8 cellular contexts compared by ENCODE assay signal in the genomic region with DNA sequence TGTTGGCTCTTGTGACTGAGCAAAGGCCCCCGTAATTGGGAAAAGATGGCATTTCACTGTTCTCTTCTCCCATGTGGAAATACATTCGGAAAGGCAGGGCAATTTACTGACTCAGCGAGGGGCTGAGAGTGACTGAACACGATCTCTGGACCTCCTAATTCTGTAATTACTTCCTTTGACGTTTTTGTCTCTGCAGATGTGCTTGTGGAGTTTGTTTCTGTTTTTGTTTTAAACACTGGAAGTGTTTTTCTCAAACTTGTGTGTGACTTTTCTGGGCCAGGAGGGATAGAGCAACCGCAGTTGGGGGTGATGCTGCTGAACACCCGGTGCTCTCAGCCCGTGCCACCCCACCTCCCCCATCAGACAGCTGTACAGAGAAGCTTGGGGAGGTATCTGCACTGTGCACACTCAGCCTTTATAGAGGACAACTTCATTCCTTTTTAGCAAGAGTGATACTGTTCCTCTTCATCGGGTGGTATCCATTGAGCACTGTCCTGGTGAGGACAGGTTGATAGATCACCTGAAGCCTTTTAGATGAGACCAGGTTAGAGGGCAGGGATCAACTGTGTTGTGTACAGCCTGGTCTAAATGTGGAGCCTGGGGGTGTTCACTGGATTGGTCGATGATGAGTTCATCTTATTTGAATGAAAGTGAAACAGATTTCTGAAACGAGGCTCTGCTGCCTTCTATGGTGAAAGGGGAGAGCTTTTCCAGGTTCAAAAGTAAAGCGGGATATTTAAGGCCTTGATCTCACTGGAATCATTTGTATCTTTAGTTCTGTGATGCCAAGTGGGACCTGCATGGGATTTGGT.
DNase-seq lines count a peak whose midpoint lies in the region; ATAC-seq and TF ChIP-seq lines count a peak whose summit lies in the region.

No MANE protein-coding gene starts in this region.

- no peaks in the 10 kb centered on the region for H3K9me3 ChIP-seq in MM.1S (replicated peaks; ENCODE audit: insufficient read depth, low read length)

- no peak overlapping the region for H3K4me3 Mint-ChIP-seq in naive thymus-derived CD8-positive, alpha-beta T cell

- H3K4me1 Mint-ChIP-seq in naive thymus-derived CD8-positive, alpha-beta T cell = peaks cover 0 to 23% (median 7%) of the 10 kb centered on the region in 4 donors

- peaks cover 15% of the 10 kb centered on the region for H3F3A ChIP-seq in MM.1S (ENCODE audit: insufficient read depth, low read length)

- POLR2A ChIA-PET in naive thymus-derived CD8-positive, alpha-beta T cell (lab: Charles Lee) = interaction anchor here (1.7 kb wide), 1 partner anchor 127 kb away, joined by 8 read pairs; the partner anchor contains the start of gene LRCH1

- H3K36me3 Mint-ChIP-seq in naive thymus-derived CD8-positive, alpha-beta T cell = peaks cover 0 to 14% (median 10%) of the 10 kb centered on the region in 3 donors

- no peaks in the 10 kb centered on the region for H3K9me3 Mint-ChIP-seq in naive thymus-derived CD8-positive, alpha-beta T cell

- H3K4me1 ChIP-seq in MM.1S (ENCODE audit: low read length) = peaks cover 7% of the 10 kb centered on the region

- in situ Hi-C loops in GM13977 (cut with MboI; ENCODE audit: low pct_unique_long_range_greater_than_20kb, low sequenced_read_pairs, unreplicated experiment) = no loop called here

- H3K4me2 ChIP-seq in MM.1S (ENCODE audit: low read depth, low read length) = peak overlapping the region; percentile 95

- TF ChIP-seq CTCF in GM13977 (IDR thresholded peaks at IDR 0.05; ENCODE audit: extremely low read depth, insufficient read depth, missing control alignments) = peak; percentile 4
- 0 out of 2 replicates have a peak, but pooled peaks have one; percentile 15 for TF ChIP-seq CTCF in MM.1S (IDR thresholded peaks at IDR 0.05; ENCODE audit: low read length)

- H3K27ac ChIP-seq in MM.1S (ENCODE audit: low read length) = peak overlapping the region; percentile 82

- H3K36me3 ChIP-seq in MM.1S (replicated peaks; ENCODE audit: insufficient read depth, low read length) = no peaks in the 10 kb centered on the region

- no peaks in the 10 kb centered on the region for H3K9me2 ChIP-seq in MM.1S (replicated peaks; ENCODE audit: insufficient read depth, low read length)

- no peak overlapping the region for H3K27ac Mint-ChIP-seq in naive thymus-derived CD8-positive, alpha-beta T cell

- no peaks in the 10 kb centered on the region for H3K27me3 Mint-ChIP-seq in naive thymus-derived CD8-positive, alpha-beta T cell

- no peaks in the 10 kb centered on the region for H4K20me1 ChIP-seq in MM.1S (ENCODE audit: insufficient read depth, low read length)

- DNase-seq in GM13977 (ENCODE audit: low spot score) (peak; percentile 60), MM.1S (peak; percentile 76), dermis microvascular lymphatic vessel endothelial cell (ENCODE audit: low read depth in 2 of 2) (peak; percentile 52 to 66), NCI-H510A (lab: John Stamatoyannopoulos, UW) (no peak), MV-4-11 (lab: John Stamatoyannopoulos, UW) (no peak), NCI-H226 (no peak)
- DNase-seq in naive thymus-derived CD8-positive, alpha-beta T cell = peak in 9 of 10 donors; percentile 13 to 66 (median 36)

- peak overlapping the region; percentile 64 for H3K4me3 ChIP-seq in MM.1S (ENCODE audit: low read length)

- peak overlapping the region; percentile 62 for H3K9ac ChIP-seq in MM.1S (ENCODE audit: low read length)

- H3K27me3 ChIP-seq in MM.1S (replicated peaks; ENCODE audit: insufficient read depth, low read length) = no peaks in the 10 kb centered on the region

- H3K79me2 ChIP-seq in MM.1S (ENCODE audit: low read length) = peaks cover 15% of the 10 kb centered on the region

- H2AFZ ChIP-seq in MM.1S (ENCODE audit: low read length) = peak overlapping the region; percentile 63

- peak; percentile 84 for ATAC-seq in GM21576 (IDR thresholded peaks at IDR 0.05; ENCODE audit: unreplicated experiment)
- peak; percentile 91 to 93 for ATAC-seq in naive thymus-derived CD8-positive, alpha-beta T cell

Comparison
In these comparisons a context has a peak if more than half of its experiments do, and no peak if none do; other contexts are left out.
1. DNase-seq: peak in GM13977 (single experiment), MM.1S (single experiment), dermis microvascular lymphatic vessel endothelial cell (2 of 2) and naive thymus-derived CD8-positive, alpha-beta T cell (9 of 10); none in NCI-H510A (single experiment), MV-4-11 (single experiment) and NCI-H226 (single experiment).